1 cellular context compared by ENCODE assay signal in genomic region chr5:15020731-15021130, GRCh38.
TF ChIP-seq lines count a peak whose summit lies in the region.

No MANE protein-coding gene starts in this region.

TF ChIP-seq in SK-N-SH, 30 proteins besides CTCF, POLR2A, EP300 and RAD21 (continued from another document):
- no peak for TF ChIP-seq SMC3 (IDR thresholded peaks at IDR 0.05; ENCODE audit: low read depth, low read length)
- no peak for TF ChIP-seq YY1 (IDR thresholded peaks at IDR 0.05; ENCODE audit: low read depth)
- TF ChIP-seq ZBTB33 (IDR thresholded peaks at IDR 0.05; ENCODE audit: borderline replicate concordance, low read depth): no peak
- TF ChIP-seq ELF1 (IDR thresholded peaks at IDR 0.05): no peak
TF ChIP-seq in SK-N-SH: peak in this region for 1.
